ENCODE assay signal across 1 cellular context in genomic region chr15:52824169-52824942, GRCh38.
TF ChIP-seq lines count a peak whose summit lies in the region.
"Not testable (repeated sequence)": the region's sequence is repeated elsewhere in the genome, so short reads cannot be mapped to it uniquely, and the experiment has no call there.

No MANE protein-coding gene starts in this region.

TF ChIP-seq in HepG2, 621 proteins besides CTCF, POLR2A, EP300 and RAD21 (continued from another document and continues in another):
- TF ChIP-seq ZNF281 (CRISPR knock-in tag; IDR thresholded peaks at IDR 0.05; ENCODE audit: borderline replicate concordance) (peak; percentile 92), SRY (CRISPR knock-in tag; IDR thresholded peaks at IDR 0.05) (peak; percentile 25; the same call in 1 of the 2 replicates), TFDP2 (CRISPR knock-in tag; IDR thresholded peaks at IDR 0.05) (0 out of 2 replicates have a peak, but pooled peaks have one; percentile 19), NONO (CRISPR knock-in tag; conservative IDR thresholded peaks at IDR 0.05) (peak; percentile 67), GATAD2A (CRISPR knock-in tag; IDR thresholded peaks at IDR 0.05) (peak; percentile 77), SOX6 (CRISPR knock-in tag; IDR thresholded peaks at IDR 0.05) (peak; percentile 77), UBTF (CRISPR knock-in tag; IDR thresholded peaks at IDR 0.05) (peak; percentile 36; the same call in 1 of the 2 replicates), SNAI1 (CRISPR knock-in tag; IDR thresholded peaks at IDR 0.05; ENCODE audit: borderline replicate concordance) (peak; percentile 63; the same call in 1 of the 2 replicates), SIX4 (CRISPR knock-in tag; IDR thresholded peaks at IDR 0.05) (peak; percentile 95), MAZ (CRISPR knock-in tag; IDR thresholded peaks at IDR 0.05; ENCODE audit: low read depth) (0 out of 2 replicates have a peak, but pooled peaks have one; percentile 18), FOXA1 (CRISPR knock-in tag; IDR thresholded peaks at IDR 0.05) (peak; percentile 73), MLX (CRISPR knock-in tag; IDR thresholded peaks at IDR 0.05) (0 out of 2 replicates have a peak, but pooled peaks have one; percentile 19), TFE3 (CRISPR knock-in tag; IDR thresholded peaks at IDR 0.05) (peak; percentile 52; the same call in 1 of the 2 replicates), KDM2A (CRISPR knock-in tag; IDR thresholded peaks at IDR 0.05; ENCODE audit: borderline replicate concordance, low read depth) (peak; percentile 62; the same call in 1 of the 2 replicates), FOXJ3 (CRISPR knock-in tag; IDR thresholded peaks at IDR 0.05; ENCODE audit: borderline replicate concordance) (peak; percentile 25; the same call in 1 of the 2 replicates), HIVEP1 (CRISPR knock-in tag; IDR thresholded peaks at IDR 0.05) (peak; percentile 66; the same call in 1 of the 2 replicates), POGK (CRISPR knock-in tag; conservative IDR thresholded peaks at IDR 0.05) (peak; percentile 62), SKIL (CRISPR knock-in tag; IDR thresholded peaks at IDR 0.05; ENCODE audit: borderline replicate concordance) (peak; percentile 44; the same call in 1 of the 2 replicates), MYPOP (CRISPR knock-in tag; IDR thresholded peaks at IDR 0.05) (peak; percentile 65), HNF4G (CRISPR knock-in tag; IDR thresholded peaks at IDR 0.05; ENCODE audit: borderline replicate concordance, low read depth) (0 out of 2 replicates have a peak, but pooled peaks have one; percentile 47), PBX2 (CRISPR knock-in tag; IDR thresholded peaks at IDR 0.05) (peak; percentile 70), ZNF205 (CRISPR knock-in tag; IDR thresholded peaks at IDR 0.05) (peak; percentile 52; the same call in 1 of the 2 replicates), MXD1 (CRISPR knock-in tag; IDR thresholded peaks at IDR 0.05) (peak; percentile 39; the same call in 1 of the 2 replicates), FOXP4 (CRISPR knock-in tag; IDR thresholded peaks at IDR 0.05) (peak; percentile 74; the same call in 1 of the 2 replicates), ARID5B (CRISPR knock-in tag; IDR thresholded peaks at IDR 0.05) (peak; percentile 81), ZNF501 (CRISPR knock-in tag; IDR thresholded peaks at IDR 0.05) (peak; percentile 79), ISL2 (CRISPR knock-in tag; IDR thresholded peaks at IDR 0.05) (peak; percentile 52)
- TF ChIP-seq NONO (IDR thresholded peaks at IDR 0.05); SOX6 (IDR thresholded peaks at IDR 0.05); MAZ (IDR thresholded peaks at IDR 0.05; ENCODE audit: borderline replicate concordance, low read depth, low read length); FOXA1 (IDR thresholded peaks at IDR 0.05); HNF4G (IDR thresholded peaks at IDR 0.05; ENCODE audit: borderline replicate concordance, low read depth, low read length): not testable (repeated sequence)
